1 cellular context compared by ENCODE assay signal in genomic region chr16:29961479-29962343, GRCh38.
A peak's percentile ranks its signal among the peaks of the same experiment; 100 is the strongest.
TF ChIP-seq lines count a peak whose summit lies in the region.

Gene TMEM219, plus strand, starts transcription at chr16:29962079. Its CDS starts 1,065 bp downstream, at chr16:29963144.

TF ChIP-seq in K562, 482 proteins besides CTCF, POLR2A, EP300 and RAD21 (continued from another document and continues in another):
- no peak for TF ChIP-seq GTF3C2 (IDR thresholded peaks at IDR 0.05; ENCODE audit: borderline replicate concordance, extremely low read depth, insufficient read length)
- peak; percentile 80 for TF ChIP-seq CREB3L1 (IDR thresholded peaks at IDR 0.05; ENCODE audit: borderline replicate concordance, low read depth)
- TF ChIP-seq RHOXF2B (CRISPR knock-in tag; conservative IDR thresholded peaks at IDR 0.05) = no peak
- no peak for TF ChIP-seq SETDB1 (IDR thresholded peaks at IDR 0.05; ENCODE audit: low read length)
- peak; percentile 90 to 96 for TF ChIP-seq MAZ (CRISPR knock-in tag; conservative IDR thresholded peaks at IDR 0.05 in 1 of 2, IDR thresholded peaks at IDR 0.05 in 1 of 2)
- TF ChIP-seq ZNF280B (CRISPR knock-in tag; IDR thresholded peaks at IDR 0.05) = no peak
- TF ChIP-seq ZNF512 (tag; IDR thresholded peaks at IDR 0.05) = no peak
- no peak for TF ChIP-seq CEBPB (tag; IDR thresholded peaks at IDR 0.05)
- no peak for TF ChIP-seq E2F4 (CRISPR knock-in tag; IDR thresholded peaks at IDR 0.05; ENCODE audit: low read depth)
- TF ChIP-seq POLR2G (IDR thresholded peaks at IDR 0.05; ENCODE audit: low read depth, low read length) = peak; percentile 88
- no peak for TF ChIP-seq FOXM1 (IDR thresholded peaks at IDR 0.05; ENCODE audit: low read depth)
- no peak for TF ChIP-seq FOXM1 (CRISPR knock-in tag; IDR thresholded peaks at IDR 0.05; ENCODE audit: low read depth)
- no peak for TF ChIP-seq ZNF644 (tag; IDR thresholded peaks at IDR 0.05; ENCODE audit: low read depth)
- TF ChIP-seq PCBP2 (IDR thresholded peaks at IDR 0.05; ENCODE audit: low read depth, low read length, poor library complexity, severe bottlenecking) = no peak
- TF ChIP-seq ZNF655 (CRISPR knock-in tag; IDR thresholded peaks at IDR 0.05) = no peak
- TF ChIP-seq SRSF3 (IDR thresholded peaks at IDR 0.05; ENCODE audit: insufficient read depth, low read length) = no peak
- no peak for TF ChIP-seq TCF3 (CRISPR knock-in tag; IDR thresholded peaks at IDR 0.05)
- peak in 1 of 2 experiments; percentile 90; a peak in 2 of 4 replicates for TF ChIP-seq BCLAF1 (IDR thresholded peaks at IDR 0.05; ENCODE audit: borderline replicate concordance in 1 of 2, control insufficient read depth in 1 of 2, low read depth in 2 of 2, low read length in 1 of 2)
- no peak for TF ChIP-seq ZNF592 (IDR thresholded peaks at IDR 0.05)
- no peak for TF ChIP-seq BCL6 (CRISPR knock-in tag; IDR thresholded peaks at IDR 0.05)
- no peak for TF ChIP-seq FUS (optimal IDR thresholded peaks at IDR 0.05; ENCODE audit: low read depth, low read length)
- peak; percentile 59; the same call in 1 of the 2 replicates for TF ChIP-seq CTBP1 (IDR thresholded peaks at IDR 0.05; ENCODE audit: borderline replicate concordance)
- no peak for TF ChIP-seq MITF (IDR thresholded peaks at IDR 0.05)
- peak; percentile 51; the same call in 1 of the 2 replicates for TF ChIP-seq GABPB1 (CRISPR knock-in tag; IDR thresholded peaks at IDR 0.05)
- TF ChIP-seq ZNF347 (CRISPR knock-in tag; IDR thresholded peaks at IDR 0.05; ENCODE audit: low read depth) = no peak
- TF ChIP-seq HNRNPH1 (optimal IDR thresholded peaks at IDR 0.05; ENCODE audit: low read depth, low read length) = no peak
- peak; percentile 69 for TF ChIP-seq TBP (optimal IDR thresholded peaks at IDR 0.05; ENCODE audit: low read depth, low read length)
- no peak for TF ChIP-seq TCFL5 (CRISPR knock-in tag; conservative IDR thresholded peaks at IDR 0.05)
- peak; percentile 38 for TF ChIP-seq CTCFL (IDR thresholded peaks at IDR 0.05; ENCODE audit: borderline replicate concordance, insufficient read depth, low read depth, low read length, poor library complexity, severe bottlenecking)
- no peak for TF ChIP-seq HNRNPUL1 (IDR thresholded peaks at IDR 0.05; ENCODE audit: low read length)
- TF ChIP-seq XRCC5 (IDR thresholded peaks at IDR 0.05; ENCODE audit: low read depth, low read length) = peak; percentile 64; the same call in 1 of the 2 replicates
- TF ChIP-seq E2F5 (CRISPR knock-in tag; IDR thresholded peaks at IDR 0.05) = no peak
- no peak; the same call in 1 of the 2 replicates for TF ChIP-seq SMAD4 (CRISPR knock-in tag; conservative IDR thresholded peaks at IDR 0.05)
- TF ChIP-seq ARID2 (IDR thresholded peaks at IDR 0.05) = no peak
- no peak for TF ChIP-seq CHCHD3 (CRISPR knock-in tag; IDR thresholded peaks at IDR 0.05)
- TF ChIP-seq FOXP1 (CRISPR knock-in tag; IDR thresholded peaks at IDR 0.05) = no peak
